20 cellular contexts compared by ENCODE assay signal in genomic region chr21:31599563-31599962, GRCh38.
"Had no signal": no experiment of that assay in that cellular context is flagged by ENCODE, and none has a peak within 500 bp of the region (broad histone marks: within the 10 kb centered on the region; RNA-seq: fewer than 3 reads in every experiment).

No MANE protein-coding gene starts in this region.

- H3K4me1 ChIP-seq: lower lobe of right lung, psoas muscle, stomach, thyroid gland, vagina had no signal

- ATAC-seq: left ventricle myocardium superior; lower lobe of right lung; natural killer cell; psoas muscle; right cardiac atrium; stimulated activated naive B cell treated with anti-CD40 and anti-IgM and Interleukin-4, amounts not matched to agents 10 μg/mL and 1 μg/mL and 100 μg/mL, for 72 hours had no signal

- H3K4me3 ChIP-seq: dorsolateral prefrontal cortex, lower lobe of right lung, ovary, psoas muscle, sigmoid colon, skin epidermis, spleen, stomach, thyroid gland, vagina had no signal

- H3K27ac ChIP-seq: dorsolateral prefrontal cortex, lower lobe of right lung, ovary, psoas muscle, sigmoid colon, skin epidermis, spleen, stomach, thyroid gland, vagina had no signal

- H3K36me3 Mint-ChIP-seq: natural killer cell; stimulated activated naive B cell treated with anti-CD40 and anti-IgM and Interleukin-4, amounts not matched to agents 10 μg/mL and 1 μg/mL and 100 μg/mL, for 72 hours had no signal

- H3K9me3 ChIP-seq: lower lobe of right lung, ovary, psoas muscle, sigmoid colon, thyroid gland, vagina had no signal

- H3K27me3 ChIP-seq: dorsolateral prefrontal cortex, ovary, sigmoid colon, spleen, stomach, thyroid gland, vagina had no signal

- H3K9me3 Mint-ChIP-seq: natural killer cell; stimulated activated naive B cell treated with anti-CD40 and anti-IgM and Interleukin-4, amounts not matched to agents 10 μg/mL and 1 μg/mL and 100 μg/mL, for 72 hours had no signal

- H3K4me1 Mint-ChIP-seq: natural killer cell had no signal

- H3K4me3 Mint-ChIP-seq: natural killer cell; stimulated activated naive B cell treated with anti-CD40 and anti-IgM and Interleukin-4, amounts not matched to agents 10 μg/mL and 1 μg/mL and 100 μg/mL, for 72 hours had no signal

- DNase-seq: dorsolateral prefrontal cortex; effector CD4-positive, alpha-beta T cell; foreskin melanocyte; left ventricle myocardium superior; lower lobe of right lung; natural killer cell; occipital lobe; ovary; posterior cingulate gyrus; psoas muscle; right cardiac atrium; sigmoid colon; spleen; stimulated activated CD4-positive, alpha-beta T cell treated with anti-CD3 and anti-CD28 coated beads, Interleukin-4, amount 100 ng/mL, for 4 hours; stimulated activated naive B cell treated with anti-CD40 and anti-IgM and Interleukin-4, amounts not matched to agents 10 μg/mL and 1 μg/mL and 100 μg/mL, for 72 hours; stomach; thyroid gland; trophoblast cell had no signal

- H3K36me3 ChIP-seq: lower lobe of right lung, ovary, sigmoid colon, spleen, stomach, thyroid gland, vagina had no signal

- H3K27ac Mint-ChIP-seq: natural killer cell; stimulated activated naive B cell treated with anti-CD40 and anti-IgM and Interleukin-4, amounts not matched to agents 10 μg/mL and 1 μg/mL and 100 μg/mL, for 72 hours had no signal
